In genomic region chr21:33931799-33932390, GRCh38 we compare ENCODE assay signal across 8 cellular contexts. TPM values are rescaled to one million over a fixed set of nuclear protein-coding genes. Genes with fewer than 3 reads are reported as not detected.
A peak's percentile ranks its signal among the peaks of the same experiment; 100 is the strongest.
DNase-seq lines count a peak whose midpoint lies in the region; ATAC-seq lines count a peak whose summit lies in the region.

No MANE protein-coding gene starts in this region.

- H3K9me3 ChIP-seq in iPS DF 6.9 (ENCODE audit: control insufficient read depth, insufficient read depth, low read length): no peaks in the 10 kb centered on the region

- peak; percentile 76 for DNase-seq in activated CD8-positive, alpha-beta memory T cell treated with anti-CD3 and anti-CD28 coated beads for 24 hours
- DNase-seq in activated CD8-positive, alpha-beta memory T cell treated with anti-CD3 and anti-CD28 coated beads, Interleukin-2, amount 50 U/mL, for 4 hours: no peak
- peak; percentile 12 for DNase-seq in activated T-helper 2 cell treated with anti-CD3 and anti-CD28 coated beads, Interferon-gamma antibody, Interleukin-2, Interleukin-4, amounts not matched to agents 10 μg/mL and 5 μg/mL and 100 μg/mL, durations not matched to agents 14 hours and 24 hours and 36 hours (ENCODE audit: low spot score)
- DNase-seq in iPS DF 6.9 (ENCODE audit: low read depth, low spot score) (no peak), KG1 (lab: John Stamatoyannopoulos, UW) (no peak), RKO (ENCODE audit: low spot score) (no peak)
- DNase-seq in stimulated activated naive CD8-positive, alpha-beta T cell treated with anti-CD3 and anti-CD28 coated beads, Interleukin-15, Interleukin-2, amounts not matched to agents 100 U/mL and 50 U/mL, for 24 hours: no peak

- no peaks in the 10 kb centered on the region for H3K9me3 Mint-ChIP-seq in activated T-helper 2 cell treated with anti-CD3 and anti-CD28 coated beads, Interferon-gamma antibody, Interleukin-2, Interleukin-4, amounts not matched to agents 10 μg/mL and 5 μg/mL and 100 μg/mL, durations not matched to agents 14 hours and 24 hours and 36 hours

- no CpG with 5 or more reads among the region's 10 CpGs for WGBS in iPS DF 6.9 (ENCODE audit: insufficient coverage, insufficient read length)

- peak overlapping the region; percentile 98 for H3K27ac Mint-ChIP-seq in activated T-helper 2 cell treated with anti-CD3 and anti-CD28 coated beads, Interferon-gamma antibody, Interleukin-2, Interleukin-4, amounts not matched to agents 10 μg/mL and 5 μg/mL and 100 μg/mL, durations not matched to agents 14 hours and 24 hours and 36 hours

- intact Hi-C loops in activated T-helper 2 cell treated with anti-CD3 and anti-CD28 coated beads, Interferon-gamma antibody, Interleukin-2, Interleukin-4, amounts not matched to agents 10 μg/mL and 5 μg/mL and 100 μg/mL, durations not matched to agents 14 hours and 24 hours and 36 hours (cut with micrococcal nuclease): loop anchor here (2.0 kb wide), 1 partner anchor 17 kb away; no protein-coding TSS in a partner anchor

- H3K4me3 Mint-ChIP-seq in activated T-helper 2 cell treated with anti-CD3 and anti-CD28 coated beads, Interferon-gamma antibody, Interleukin-2, Interleukin-4, amounts not matched to agents 10 μg/mL and 5 μg/mL and 100 μg/mL, durations not matched to agents 14 hours and 24 hours and 36 hours (ENCODE audit: low read depth): peak overlapping the region; percentile 98

- H3K27me3 ChIP-seq in iPS DF 6.9 (ENCODE audit: control insufficient read depth, insufficient read depth, low read length): no peaks in the 10 kb centered on the region

- no peaks in the 10 kb centered on the region; the same call in 1 of the 2 replicates for H3K4me1 ChIP-seq in iPS DF 6.9 (ENCODE audit: control insufficient read depth, insufficient read depth, low read length)

- peak overlapping the region; percentile 15; the same call in 1 of the 2 replicates for H3K4me3 ChIP-seq in iPS DF 6.9 (ENCODE audit: low read length)

- H3K27me3 Mint-ChIP-seq in activated T-helper 2 cell treated with anti-CD3 and anti-CD28 coated beads, Interferon-gamma antibody, Interleukin-2, Interleukin-4, amounts not matched to agents 10 μg/mL and 5 μg/mL and 100 μg/mL, durations not matched to agents 14 hours and 24 hours and 36 hours (ENCODE audit: low read depth): no peaks in the 10 kb centered on the region

- peaks cover 23% of the 10 kb centered on the region for H3K36me3 Mint-ChIP-seq in activated T-helper 2 cell treated with anti-CD3 and anti-CD28 coated beads, Interferon-gamma antibody, Interleukin-2, Interleukin-4, amounts not matched to agents 10 μg/mL and 5 μg/mL and 100 μg/mL, durations not matched to agents 14 hours and 24 hours and 36 hours (ENCODE audit: low read depth)

- H3K4me1 Mint-ChIP-seq in activated T-helper 2 cell treated with anti-CD3 and anti-CD28 coated beads, Interferon-gamma antibody, Interleukin-2, Interleukin-4, amounts not matched to agents 10 μg/mL and 5 μg/mL and 100 μg/mL, durations not matched to agents 14 hours and 24 hours and 36 hours (ENCODE audit: low read depth): peaks cover 41% of the 10 kb centered on the region

- peak; percentile 10 for ATAC-seq in stimulated activated naive CD8-positive, alpha-beta T cell treated with anti-CD3 and anti-CD28 coated beads, Interleukin-15, Interleukin-2, amounts not matched to agents 100 U/mL and 50 U/mL, for 24 hours
- ATAC-seq in HG03097 (IDR thresholded peaks at IDR 0.05; ENCODE audit: low FRiP score, unreplicated experiment): no peak

- no peak overlapping the region for H3K27ac ChIP-seq in iPS DF 6.9 (ENCODE audit: low read length)

- H3K36me3 ChIP-seq in iPS DF 6.9 (ENCODE audit: control insufficient read depth, insufficient read depth, low read length): no peaks in the 10 kb centered on the region

RNA-seq across cellular contexts. Expression of gene ATP5PO, which starts 16.3 kb away (rescaled TPM):
- total RNA-seq in activated T-helper 2 cell treated with anti-CD3 and anti-CD28 coated beads, Interferon-gamma antibody, Interleukin-2, Interleukin-4, amounts not matched to agents 10 μg/mL and 5 μg/mL and 100 μg/mL, durations not matched to agents 14 hours and 24 hours and 36 hours: 185 and 186 TPM in 2 replicates

Comparison
In these comparisons a context has a peak if more than half of its experiments do, and no peak if none do; other contexts are left out.
1. DNase-seq: peak in activated CD8-positive, alpha-beta memory T cell treated with anti-CD3 and anti-CD28 coated beads for 24 hours (single experiment) and activated T-helper 2 cell treated with anti-CD3 and anti-CD28 coated beads, Interferon-gamma antibody, Interleukin-2, Interleukin-4, amounts not matched to agents 10 μg/mL and 5 μg/mL and 100 μg/mL, durations not matched to agents 14 hours and 24 hours and 36 hours (single experiment); none in activated CD8-positive, alpha-beta memory T cell treated with anti-CD3 and anti-CD28 coated beads, Interleukin-2, amount 50 U/mL, for 4 hours (single experiment), iPS DF 6.9 (single experiment), stimulated activated naive CD8-positive, alpha-beta T cell treated with anti-CD3 and anti-CD28 coated beads, Interleukin-15, Interleukin-2, amounts not matched to agents 100 U/mL and 50 U/mL, for 24 hours (single experiment), KG1 (single experiment) and RKO (single experiment).